In genomic region chr12:45730116-45730841, GRCh38 we compare ENCODE assay signal across 8 cellular contexts. TPM values are rescaled to one million over a fixed set of nuclear protein-coding genes. Genes with fewer than 3 reads are reported as not detected.
DNase-seq lines count a peak whose midpoint lies in the region; ATAC-seq and TF ChIP-seq lines count a peak whose summit lies in the region.

No MANE protein-coding gene starts in this region.

- TF ChIP-seq CTCF in Caco-2 (IDR thresholded peaks at IDR 0.05; ENCODE audit: insufficient read depth in 1 of 2, low read depth in 1 of 2, low read length in 1 of 2, severe bottlenecking in 1 of 2, unreplicated experiment in 1 of 2) (no peak), osteocyte (IDR thresholded peaks at IDR 0.05) (no peak), thyroid gland (IDR thresholded peaks at IDR 0.05) (no peak)

- H3K36me3 ChIP-seq in Caco-2 (ENCODE audit: control insufficient read depth, insufficient read depth, low read length) (no peaks in the 10 kb centered on the region), SJCRH30 (peaks cover 31% of the 10 kb centered on the region), thyroid gland (no peaks in the 10 kb centered on the region)

- no TSS peak for BruUV-seq in Caco-2 (replicated peaks; lab: Mats Ljungman, UMichigan)

- peak in 1 of 2 donors; percentile 16 for TF ChIP-seq POLR2A in thyroid gland (IDR thresholded peaks at IDR 0.05)

- H3K36me3 Mint-ChIP-seq in Caco-2 (ENCODE audit: insufficient read depth, unreplicated experiment) (peaks cover 68% of the 10 kb centered on the region), osteocyte (ENCODE audit: unreplicated experiment) (peaks cover 8% of the 10 kb centered on the region)
- peaks cover 28 to 47% of the 10 kb centered on the region in 2 donors for H3K36me3 Mint-ChIP-seq in activated naive CD4-positive, alpha-beta T cell treated with anti-CD3 and anti-CD28 coated beads, Interleukin-2, amount 50 U/mL, for 72 hours

- CTCF ChIA-PET in Caco-2 (lab: Charles Lee) = interaction anchor here (0.8 kb wide), 1 partner anchor 45 kb away, joined by 4 read pairs; no protein-coding TSS in a partner anchor

- POLR2A ChIA-PET in Caco-2 (lab: Charles Lee) = interaction anchor here (0.6 kb wide), 1 partner anchor 147 kb away, joined by 5 read pairs; no protein-coding TSS in a partner anchor

- DNase-seq in Caco-2 (peak; percentile 56 to 65), HuH-7 (ENCODE audit: low spot score) (peak; percentile 36), SJCRH30 (peak; percentile 63 to 81), Right ventricle myocardium inferior (ENCODE audit: missing footprints) (peak; percentile 81), osteocyte (ENCODE audit: extremely low spot score, unreplicated experiment) (peak; percentile 84), thyroid gland (peak; percentile 47 to 48)
- peak; percentile 60 to 61 for DNase-seq in activated naive CD4-positive, alpha-beta T cell treated with anti-CD3 and anti-CD28 coated beads, Interleukin-2, amount 50 U/mL, for 72 hours (ENCODE audit: low spot score in 2 of 2)

- H3K4me1 Mint-ChIP-seq in Caco-2 (ENCODE audit: low read depth, unreplicated experiment) (peaks cover 14% of the 10 kb centered on the region), osteocyte (ENCODE audit: unreplicated experiment) (peaks cover 40% of the 10 kb centered on the region)

- intact Hi-C loops in Caco-2 (cut with micrococcal nuclease; ENCODE audit: unreplicated experiment) = no loop called here
- intact Hi-C loops in Right ventricle myocardium inferior (cut with DNase I) = no loop called here
- intact Hi-C loops in thyroid gland (cut with DNase I) = no loop called here

- H3K9me3 ChIP-seq in Caco-2 = no peaks in the 10 kb centered on the region
- no peaks in the 10 kb centered on the region for H3K9me3 ChIP-seq in SJCRH30 (replicated peaks)
- no peaks in the 10 kb centered on the region for H3K9me3 ChIP-seq in thyroid gland

- peaks cover 24% of the 10 kb centered on the region for H3K4me1 ChIP-seq in Caco-2
- H3K4me1 ChIP-seq in SJCRH30 = peaks cover 15% of the 10 kb centered on the region
- H3K4me1 ChIP-seq in thyroid gland = peaks cover 28 to 30% of the 10 kb centered on the region in 2 donors

- H3K27me3 Mint-ChIP-seq in Caco-2 (ENCODE audit: insufficient read depth, unreplicated experiment) (no peaks in the 10 kb centered on the region), osteocyte (ENCODE audit: unreplicated experiment) (no peaks in the 10 kb centered on the region)

- peak; percentile 6 to 9 for ATAC-seq in activated naive CD4-positive, alpha-beta T cell treated with anti-CD3 and anti-CD28 coated beads, Interleukin-2, amount 50 U/mL, for 72 hours
- no peak for ATAC-seq in Right ventricle myocardium inferior
- no peak for ATAC-seq in GM19467 (IDR thresholded peaks at IDR 0.05; ENCODE audit: unreplicated experiment)

- 0% methylated on average over 9 to 24 of the region's 80 CpGs for WGBS in thyroid gland, 2 donors

- H3K27me3 ChIP-seq in Caco-2 (replicated peaks; ENCODE audit: control insufficient read depth, insufficient read depth, low read length) (no peaks in the 10 kb centered on the region), SJCRH30 (no peaks in the 10 kb centered on the region), thyroid gland (no peaks in the 10 kb centered on the region)

- H3K27ac ChIP-seq in SJCRH30 (peak overlapping the region; percentile 94), thyroid gland (peak overlapping the region; percentile 99 to 100 (median 99))

- H3K27ac Mint-ChIP-seq in Caco-2 (ENCODE audit: unreplicated experiment) (peak overlapping the region; percentile 80), osteocyte (ENCODE audit: unreplicated experiment) (peak overlapping the region; percentile 99)
- peak overlapping the region; percentile 84 to 93 for H3K27ac Mint-ChIP-seq in activated naive CD4-positive, alpha-beta T cell treated with anti-CD3 and anti-CD28 coated beads, Interleukin-2, amount 50 U/mL, for 72 hours

- H3K4me3 Mint-ChIP-seq in Caco-2 (ENCODE audit: unreplicated experiment) = peak overlapping the region; percentile 79
- H3K4me3 Mint-ChIP-seq in osteocyte (ENCODE audit: unreplicated experiment) = peak overlapping the region; percentile 88

- H3K4me3 ChIP-seq in Caco-2 (ENCODE audit: low read depth, low read length) (peak overlapping the region; percentile 51), SJCRH30 (peak overlapping the region; percentile 82), thyroid gland (replicated peaks in 1 of 3) (peak overlapping the region; percentile 39 to 95 (median 82))

- H3K9me3 Mint-ChIP-seq in Caco-2 (ENCODE audit: unreplicated experiment) = peaks cover 7% of the 10 kb centered on the region
- H3K9me3 Mint-ChIP-seq in activated naive CD4-positive, alpha-beta T cell treated with anti-CD3 and anti-CD28 coated beads, Interleukin-2, amount 50 U/mL, for 72 hours = peaks cover 0 to 4% of the 10 kb centered on the region in 2 donors
- H3K9me3 Mint-ChIP-seq in osteocyte (ENCODE audit: unreplicated experiment) = no peaks in the 10 kb centered on the region

RNA-seq across cellular contexts. Expression of gene ARID2, which starts 0.8 kb away (rescaled TPM):
- total RNA-seq in Caco-2 (2022) (50.1 and 53.9 TPM in 2 replicates), Right ventricle myocardium inferior (11.9 TPM), osteocyte (38.1 and 44.4 TPM in 2 replicates), thyroid gland (10 to 100 TPM; 44.7 to 69.2 (median 50.6) TPM)
- 59.6 and 64.9 TPM in 2 replicates for total RNA-seq in SJCRH30 (2014; rRNA removed; shearing (Covaris generic))
- total RNA-seq in activated naive CD4-positive, alpha-beta T cell treated with anti-CD3 and anti-CD28 coated beads, Interleukin-2, amount 50 U/mL, for 72 hours = 10 to 100 TPM; 25.7 to 31.5 TPM

Comparison
In these comparisons a context has a peak if more than half of its experiments do, and no peak if none do; other contexts are left out.
1. ATAC-seq: peak in activated naive CD4-positive, alpha-beta T cell treated with anti-CD3 and anti-CD28 coated beads, Interleukin-2, amount 50 U/mL, for 72 hours (2 of 2); none in Right ventricle myocardium inferior (single experiment) and GM19467 (single experiment).
2. Peak in every context shown above with its lines, with median percentiles within 50 percentile points of each other: DNase-seq, H3K4me3 ChIP-seq and H3K27ac Mint-ChIP-seq.